8 cellular contexts compared by ENCODE assay signal in genomic region chr16:81076566-81077076, GRCh38. TPM values are rescaled to one million over a fixed set of nuclear protein-coding genes. Genes with fewer than 3 reads are reported as not detected.
A peak's percentile ranks its signal among the peaks of the same experiment; 100 is the strongest.
DNase-seq lines count a peak whose midpoint lies in the region; ATAC-seq and TF ChIP-seq lines count a peak whose summit lies in the region.

No MANE protein-coding gene starts in this region.

- H3K27me3 Mint-ChIP-seq in activated CD4-positive, alpha-beta T cell treated with anti-CD3 and anti-CD28 coated beads, Interleukin-2, amount 10 ng/mL, durations not matched to agents 24 days and 14 days = peaks cover 4% of the 10 kb centered on the region

- CTCF ChIA-PET in BJ (lab: Yijun Ruan, JAX) = interaction anchor here (1.1 to 1.8 kb wide), 2 partner anchors 41 to 43 kb away, joined by 3 to 8 read pairs; partner anchors contain the start of gene ATMIN

- H3K4me1 ChIP-seq in duodenal mucosa (ENCODE audit: control insufficient read depth in 1 of 2, insufficient read depth in 2 of 2, low read length in 2 of 2) = peaks cover 0 to 3% of the 10 kb centered on the region in 2 donors
- H3K4me1 ChIP-seq in lower lobe of right lung = peaks cover 11% of the 10 kb centered on the region

- H3K27me3 ChIP-seq in BJ (ENCODE audit: control insufficient read depth, insufficient read depth, low read length) (no peaks in the 10 kb centered on the region), duodenal mucosa (ENCODE audit: control insufficient read depth in 1 of 2, insufficient read depth in 2 of 2, low read length in 2 of 2) (no peaks in the 10 kb centered on the region), lower lobe of right lung (ENCODE audit: low read depth) (no peaks in the 10 kb centered on the region)

- peak overlapping the region; percentile 85 to 99 for H3K9ac ChIP-seq in duodenal mucosa (ENCODE audit: low read depth in 1 of 2, low read length in 2 of 2)

- no peak overlapping the region for H3K27ac Mint-ChIP-seq in activated CD4-positive, alpha-beta T cell treated with anti-CD3 and anti-CD28 coated beads, Interleukin-2, amount 10 ng/mL, durations not matched to agents 24 days and 14 days

- DNase-seq in BJ (ENCODE audit: low read depth) = peak; percentile 23
- peak; percentile 89 to 90 for DNase-seq in NCI-H526 (lab: John Stamatoyannopoulos, UW)
- peak; percentile 98 for DNase-seq in activated CD4-positive, alpha-beta T cell treated with anti-CD3 and anti-CD28 coated beads, Interleukin-2, amount 10 ng/mL, durations not matched to agents 24 days and 14 days
- peak; percentile 89 for DNase-seq in lower lobe of right lung
- DNase-seq in stimulated activated CD4-positive, alpha-beta T cell treated with anti-CD3 and anti-CD28 coated beads, TNF-alpha, amount 100 ng/mL, for 1 hour (ENCODE audit: low read depth in 3 of 3, low spot score in 1 of 3) = peak; percentile 74 to 96 (median 88)

- no peaks in the 10 kb centered on the region for H3K9me3 Mint-ChIP-seq in activated CD4-positive, alpha-beta T cell treated with anti-CD3 and anti-CD28 coated beads, Interleukin-2, amount 10 ng/mL, durations not matched to agents 24 days and 14 days

- no peak overlapping the region for H3K4me3 Mint-ChIP-seq in activated CD4-positive, alpha-beta T cell treated with anti-CD3 and anti-CD28 coated beads, Interleukin-2, amount 10 ng/mL, durations not matched to agents 24 days and 14 days

- H3K36me3 Mint-ChIP-seq in activated CD4-positive, alpha-beta T cell treated with anti-CD3 and anti-CD28 coated beads, Interleukin-2, amount 10 ng/mL, durations not matched to agents 24 days and 14 days (ENCODE audit: low read depth) = no peaks in the 10 kb centered on the region

- ATAC-seq in GM19397 (IDR thresholded peaks at IDR 0.05; ENCODE audit: unreplicated experiment) = peak; percentile 81
- ATAC-seq in HG03520 (IDR thresholded peaks at IDR 0.05; ENCODE audit: unreplicated experiment) = peak; percentile 71
- ATAC-seq in lower lobe of right lung = peak; percentile 95 to 96

- H3K27ac ChIP-seq in duodenal mucosa (ENCODE audit: low read depth, low read length) (peak overlapping the region; percentile 94), lower lobe of right lung (peak overlapping the region; percentile 99)

- H3K9me3 ChIP-seq in duodenal mucosa (ENCODE audit: control insufficient read depth in 1 of 2, low read length in 2 of 2) (no peaks in the 10 kb centered on the region), lower lobe of right lung (no peaks in the 10 kb centered on the region)

- H3K36me3 ChIP-seq in BJ (ENCODE audit: control insufficient read depth, insufficient read depth, low read length) = no peaks in the 10 kb centered on the region
- H3K36me3 ChIP-seq in duodenal mucosa (ENCODE audit: control insufficient read depth in 1 of 2, insufficient read depth in 2 of 2, low read length in 2 of 2) = no peaks in the 10 kb centered on the region
- no peaks in the 10 kb centered on the region for H3K36me3 ChIP-seq in lower lobe of right lung

- POLR2A ChIA-PET in BJ (lab: Charles Lee) = interaction anchor here (0.7 kb wide), 1 partner anchor 62 kb away, joined by 6 read pairs; no protein-coding TSS in a partner anchor

- H3K4me3 ChIP-seq in BJ (ENCODE audit: low read depth, low read length) (peak overlapping the region; percentile 70), duodenal mucosa (ENCODE audit: low read depth in 1 of 2, low read length in 2 of 2) (peak overlapping the region; percentile 93 to 97), lower lobe of right lung (peak overlapping the region; percentile 82)

- TF ChIP-seq CTCF in BJ (IDR thresholded peaks at IDR 0.05; ENCODE audit: insufficient read depth, low read depth, low read length) (no peak), lower lobe of right lung (IDR thresholded peaks at IDR 0.05) (no peak)

- intact Hi-C loops in activated CD4-positive, alpha-beta T cell treated with anti-CD3 and anti-CD28 coated beads, Interleukin-2, amount 10 ng/mL, durations not matched to agents 24 days and 14 days (cut with micrococcal nuclease) = loop anchor here (1.0 to 10.0 kb wide), 4 partner anchors 20 to 272 kb away; partner anchors contain the start of genes ATMIN, CDYL2, CENPN and GCSH
- intact Hi-C loops in lower lobe of right lung (cut with DNase I) = no loop called here

- H3K4me1 Mint-ChIP-seq in activated CD4-positive, alpha-beta T cell treated with anti-CD3 and anti-CD28 coated beads, Interleukin-2, amount 10 ng/mL, durations not matched to agents 24 days and 14 days = peaks cover 3% of the 10 kb centered on the region

RNA-seq across cellular contexts. Expression of gene C16orf46, which starts 0.4 kb away (rescaled TPM):
- 0.43 and 0.87 TPM in 2 replicates for polyA plus RNA-seq in BJ (2011; rRNA removed)
- 0.43 TPM in 1 of 2 replicates, not detected in the other for polyA minus RNA-seq in BJ (2011; rRNA and poly(A)+ RNA removed)
- total RNA-seq in activated CD4-positive, alpha-beta T cell treated with anti-CD3 and anti-CD28 coated beads, Interleukin-2, amount 10 ng/mL, durations not matched to agents 24 days and 14 days = 0.54 and 0.86 TPM in 2 replicates
- total RNA-seq in lower lobe of right lung = not detected

RNA-seq across cellular contexts. Expression of gene GCSH, which starts 19.6 kb away (rescaled TPM):
- 6.2 and 11.1 TPM in 2 replicates for polyA plus RNA-seq in BJ (2011; rRNA removed)
- 1.00 and 1.1 TPM in 2 replicates for polyA minus RNA-seq in BJ (2011; rRNA and poly(A)+ RNA removed)
- total RNA-seq in activated CD4-positive, alpha-beta T cell treated with anti-CD3 and anti-CD28 coated beads, Interleukin-2, amount 10 ng/mL, durations not matched to agents 24 days and 14 days = 20.8 and 22.9 TPM in 2 replicates
- total RNA-seq in lower lobe of right lung = 14.7 TPM

RNA-seq across cellular contexts. Expression of gene ATMIN, which starts 41.0 kb away (rescaled TPM):
- 22.3 and 34.7 TPM in 2 replicates for polyA plus RNA-seq in BJ (2011; rRNA removed)
- 19.1 and 22.1 TPM in 2 replicates for polyA minus RNA-seq in BJ (2011; rRNA and poly(A)+ RNA removed)
- 31.1 and 33.5 TPM in 2 replicates for total RNA-seq in activated CD4-positive, alpha-beta T cell treated with anti-CD3 and anti-CD28 coated beads, Interleukin-2, amount 10 ng/mL, durations not matched to agents 24 days and 14 days
- 29.7 TPM for total RNA-seq in lower lobe of right lung

Comparison
In these comparisons a context has a peak if more than half of its experiments do, and no peak if none do; other contexts are left out.
1. Peak in every context shown above with its lines: DNase-seq, ATAC-seq, H3K4me3 ChIP-seq and H3K27ac ChIP-seq.
2. DNase-seq: peak in every context shown above with its lines; median percentile 98 in activated CD4-positive, alpha-beta T cell treated with anti-CD3 and anti-CD28 coated beads, Interleukin-2, amount 10 ng/mL, durations not matched to agents 24 days and 14 days; 90 in NCI-H526; 89 in lower lobe of right lung; 88 in stimulated activated CD4-positive, alpha-beta T cell treated with anti-CD3 and anti-CD28 coated beads, TNF-alpha, amount 100 ng/mL, for 1 hour; 23 in BJ.